Comparison of ENCODE assay signal across 1 cellular context in the genomic region with DNA sequence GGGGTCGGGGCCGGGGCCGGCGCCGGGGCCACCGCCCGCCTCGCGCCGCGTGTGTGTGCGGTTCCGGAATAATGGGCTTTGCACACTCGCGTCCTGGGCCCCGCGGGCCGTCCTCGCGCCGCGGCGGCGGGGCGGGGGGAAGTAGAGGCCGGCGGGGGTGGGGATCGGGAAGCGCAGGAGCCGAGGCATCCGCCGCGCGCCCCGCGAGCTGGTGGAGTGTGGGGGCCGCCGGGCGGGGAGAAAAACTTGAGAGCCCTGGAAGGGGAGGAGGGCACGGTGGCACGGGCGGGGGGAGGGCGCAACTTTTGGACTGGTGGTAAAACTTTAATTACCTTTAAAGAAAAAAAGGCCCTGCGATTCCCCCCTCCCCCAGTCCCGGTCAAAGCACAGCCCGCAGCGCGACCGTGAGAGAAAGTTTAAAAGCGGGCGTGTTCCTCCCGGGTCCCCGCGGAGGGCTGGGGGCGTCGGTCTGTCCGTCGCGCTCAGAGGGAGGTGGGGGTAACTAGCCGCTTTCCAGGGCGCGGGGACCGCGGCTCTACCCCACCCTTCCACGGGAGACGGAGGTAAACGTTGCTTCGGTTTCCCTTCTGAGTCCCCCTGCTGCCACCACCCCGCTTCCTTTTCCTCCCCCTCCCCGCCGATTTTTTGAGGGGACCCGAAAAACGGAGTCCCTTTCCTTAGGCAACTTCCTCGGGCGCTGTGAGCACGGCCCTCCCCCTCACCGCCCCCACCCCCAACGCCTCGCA.
TF ChIP-seq lines count a peak whose summit lies in the region.

No MANE protein-coding gene starts in this region.

TF ChIP-seq in HepG2, 621 proteins besides CTCF, POLR2A, EP300 and RAD21 (continued from another document):
- TF ChIP-seq, protein P1, sequence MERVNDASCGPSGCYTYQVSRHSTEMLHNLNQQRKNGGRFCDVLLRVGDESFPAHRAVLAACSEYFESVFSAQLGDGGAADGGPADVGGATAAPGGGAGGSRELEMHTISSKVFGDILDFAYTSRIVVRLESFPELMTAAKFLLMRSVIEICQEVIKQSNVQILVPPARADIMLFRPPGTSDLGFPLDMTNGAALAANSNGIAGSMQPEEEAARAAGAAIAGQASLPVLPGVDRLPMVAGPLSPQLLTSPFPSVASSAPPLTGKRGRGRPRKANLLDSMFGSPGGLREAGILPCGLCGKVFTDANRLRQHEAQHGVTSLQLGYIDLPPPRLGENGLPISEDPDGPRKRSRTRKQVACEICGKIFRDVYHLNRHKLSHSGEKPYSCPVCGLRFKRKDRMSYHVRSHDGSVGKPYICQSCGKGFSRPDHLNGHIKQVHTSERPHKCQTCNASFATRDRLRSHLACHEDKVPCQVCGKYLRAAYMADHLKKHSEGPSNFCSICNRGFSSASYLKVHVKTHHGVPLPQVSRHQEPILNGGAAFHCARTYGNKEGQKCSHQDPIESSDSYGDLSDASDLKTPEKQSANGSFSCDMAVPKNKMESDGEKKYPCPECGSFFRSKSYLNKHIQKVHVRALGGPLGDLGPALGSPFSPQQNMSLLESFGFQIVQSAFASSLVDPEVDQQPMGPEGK (CRISPR knock-in tag; IDR thresholded peaks at IDR 0.05), result peak; percentile 50; the same call in 1 of the 2 replicates
- peak; percentile 27 for TF ChIP-seq SRSF1 (optimal IDR thresholded peaks at IDR 0.05; ENCODE audit: low read depth, low read length)
